ENCODE assay signal across 8 cellular contexts in the genomic region with DNA sequence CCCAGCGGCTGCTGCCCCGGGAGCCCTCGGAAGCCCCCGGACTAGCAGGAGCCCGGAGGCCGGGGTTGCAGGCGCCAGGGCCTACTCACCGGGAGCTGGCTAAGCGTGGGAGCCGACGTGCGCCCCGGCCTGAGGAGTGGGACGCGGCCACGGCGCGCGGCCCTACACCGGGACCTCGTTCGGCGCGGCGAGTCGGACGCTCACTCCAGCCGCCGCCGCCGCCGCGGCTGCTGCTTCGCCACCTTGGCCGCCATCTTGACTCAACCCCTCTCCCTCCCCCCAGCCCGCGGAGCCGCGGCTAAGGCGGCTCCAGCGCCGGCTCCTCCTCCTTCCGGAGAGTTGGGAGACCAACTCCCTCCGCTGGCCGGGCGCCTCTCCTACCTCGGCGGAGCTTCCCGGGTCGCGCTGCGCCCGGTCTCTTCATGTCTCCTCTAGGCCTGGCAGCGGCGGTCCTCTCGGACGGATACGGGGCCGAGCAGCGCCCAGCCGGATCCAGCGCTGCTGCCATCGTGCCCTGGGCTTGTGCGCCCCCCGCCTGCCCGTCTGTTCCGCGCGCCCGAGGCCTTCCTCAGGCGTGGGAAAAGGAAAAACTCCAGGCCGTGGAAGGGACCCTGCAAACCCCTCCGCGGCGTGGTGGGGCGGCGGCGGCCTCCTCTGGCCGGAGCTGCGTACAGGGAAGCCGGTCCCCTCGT. TPM values are rescaled to one million over a fixed set of nuclear protein-coding genes. Genes with fewer than 3 reads are reported as not detected.
DNase-seq lines count a peak whose midpoint lies in the region; ATAC-seq and TF ChIP-seq lines count a peak whose summit lies in the region.

Gene NCOR1 (minus strand): TSS at position 262 of the 692 bp plus-strand sequence. CDS start 20,965 bp downstream, outside the sequence.

- dilution Hi-C loops in mammary epithelial cell (cut with HindIII; ENCODE audit: low sequenced_read_pairs), result no loop called here

- intact Hi-C loops in mammary epithelial cell (cut with micrococcal nuclease), result loop anchor here (1.0 to 2.0 kb wide), 2 partner anchors 71 to 93 kb away; no protein-coding TSS in a partner anchor

- H3K79me2 ChIP-seq in mammary epithelial cell (ENCODE audit: insufficient read depth, low read length) (peaks cover 90% of the 10 kb centered on the region), smooth muscle cell (ENCODE audit: low read depth) (peaks cover 78% of the 10 kb centered on the region)

- peak within 1 kb of the TSS; percentile 96 for H3K4me2 ChIP-seq in mammary epithelial cell (ENCODE audit: insufficient read depth, low read depth, low read length)
- H3K4me2 ChIP-seq in smooth muscle cell, result peak within 1 kb of the TSS; percentile 97

- in situ Hi-C loops in mammary epithelial cell (cut with MboI; ENCODE audit: low sequenced_read_pairs in 2 of 2), result no loop called here

- H3K9me3 ChIP-seq in mammary epithelial cell (replicated peaks; ENCODE audit: insufficient read depth, low read length) (no peaks in the 10 kb centered on the region), smooth muscle cell (replicated peaks; ENCODE audit: low read depth) (no peaks in the 10 kb centered on the region)

- H4K20me1 ChIP-seq in mammary epithelial cell (ENCODE audit: insufficient read depth, low read length) (no peaks in the 10 kb centered on the region), smooth muscle cell (ENCODE audit: low read depth) (peaks cover 41% of the 10 kb centered on the region)

- H3K27me3 ChIP-seq in mammary epithelial cell (ENCODE audit: insufficient read depth, low read length) (no peaks in the 10 kb centered on the region), smooth muscle cell (ENCODE audit: low read depth) (no peaks in the 10 kb centered on the region)

- whole genome bisulfite sequencing in mammary epithelial cell (ENCODE audit: low coverage, missing lambda C conversion rate), result 5% methylated on average over 4 of the region's 82 CpGs
- WGBS in smooth muscle cell (ENCODE audit: low lambda C conversion rate), result under 1% methylated on average over 68 of the region's 82 CpGs

- ATAC-seq in GM18907 (IDR thresholded peaks at IDR 0.05; ENCODE audit: unreplicated experiment) (peak; percentile 80), HG03139 (IDR thresholded peaks at IDR 0.05; ENCODE audit: unreplicated experiment) (peak; percentile 67)

- BruUV-seq in mammary epithelial cell (replicated peaks; lab: Mats Ljungman, UMichigan), result no TSS peak

- H3K27ac ChIP-seq in mammary epithelial cell (ENCODE audit: insufficient read depth, low read depth, low read length) (peak within 1 kb of the TSS; percentile 70), smooth muscle cell (ENCODE audit: low read depth) (peak within 1 kb of the TSS; percentile 85)

- DNase-seq in AG08396 (ENCODE audit: low spot score) (peak; percentile 91), NCI-H2196 treated with DMSO at 0.1 percent for 48 hours (lab: John Stamatoyannopoulos, UW; ENCODE audit: unreplicated experiment) (peak; percentile 44), mammary epithelial cell (peak; percentile 93), iPS-NIHi7 (ENCODE audit: extremely low spot score) (peak; percentile 90), smooth muscle cell (lab: John Stamatoyannopoulos, UW; ENCODE audit: unreplicated experiment) (peak; percentile 75)

- TF ChIP-seq CTCF in WI38 (IDR thresholded peaks at IDR 0.05; ENCODE audit: low read depth, low read length), result peak; percentile 12; the same call in 1 of the 2 replicates
- peak in 1 of 2 donors; percentile 52 for TF ChIP-seq CTCF in mammary epithelial cell (conservative IDR thresholded peaks at IDR 0.05 in 1 of 2, IDR thresholded peaks at IDR 0.05 in 1 of 2; ENCODE audit: extremely low read depth in 1 of 2, insufficient read depth in 1 of 2, low read depth in 1 of 2, low read length in 2 of 2)
- peak; percentile 7 for TF ChIP-seq CTCF in smooth muscle cell (IDR thresholded peaks at IDR 0.05; ENCODE audit: borderline replicate concordance, insufficient read depth, poor library complexity, severe bottlenecking)

- peak within 1 kb of the TSS; percentile 88 for H2AFZ ChIP-seq in mammary epithelial cell (ENCODE audit: low read depth, low read length)
- peak within 1 kb of the TSS; percentile 77 for H2AFZ ChIP-seq in smooth muscle cell (ENCODE audit: low read depth)

- no peaks in the 10 kb centered on the region for H3F3A ChIP-seq in smooth muscle cell (ENCODE audit: low read depth)

- H3K4me3 ChIP-seq in WI38 (ENCODE audit: low read depth, low read length) (peak within 1 kb of the TSS; percentile 95), mammary epithelial cell (replicated peaks in 1 of 3; ENCODE audit: insufficient read depth in 1 of 3, low read depth in 2 of 3, low read length in 3 of 3) (peak within 1 kb of the TSS; percentile 78 to 97 (median 83)), smooth muscle cell (peak within 1 kb of the TSS; percentile 94)

- CTCF ChIA-PET in mammary epithelial cell (lab: Charles Lee; ENCODE audit: low non-redundant PET), result interaction anchor here (0.6 to 0.7 kb wide), 2 partner anchors 25 to 65 kb away, joined by 4 read pairs; no protein-coding TSS in a partner anchor

- peaks cover 11% of the 10 kb centered on the region for H3K4me1 ChIP-seq in mammary epithelial cell (ENCODE audit: insufficient read depth, low read length)
- H3K4me1 ChIP-seq in smooth muscle cell (ENCODE audit: low read depth), result peaks cover 23% of the 10 kb centered on the region

- H3K9ac ChIP-seq in mammary epithelial cell (ENCODE audit: insufficient read depth, low read length) (peak within 1 kb of the TSS; percentile 83), smooth muscle cell (ENCODE audit: low read depth) (peak within 1 kb of the TSS; percentile 94)

- H3K36me3 ChIP-seq in mammary epithelial cell (ENCODE audit: insufficient read depth, low read length), result no peaks in the 10 kb centered on the region
- no peaks in the 10 kb centered on the region for H3K36me3 ChIP-seq in smooth muscle cell (ENCODE audit: low read depth)

RNA-seq across cellular contexts. Expression of gene NCOR1, which starts in this region (rescaled TPM):
- total RNA-seq in mammary epithelial cell, result 100 to 1,000 TPM in 1 of 2 donors, 10 to 100 TPM in 1; 98.7 to 116 TPM
- polyA plus RNA-seq in mammary epithelial cell, result 59.8 TPM
- polyA minus RNA-seq in mammary epithelial cell, result 213 TPM
- 87.9 and 119 TPM in 2 replicates for total RNA-seq in smooth muscle cell
- 79.1 and 105 TPM in 2 replicates for polyA plus RNA-seq in smooth muscle cell

Comparison
In these comparisons a context has a peak if more than half of its experiments do, and no peak if none do; other contexts are left out.
1. Peak in every context shown above with its lines: DNase-seq, ATAC-seq, H3K4me3 ChIP-seq and H3K27ac ChIP-seq.